In the genomic region with DNA sequence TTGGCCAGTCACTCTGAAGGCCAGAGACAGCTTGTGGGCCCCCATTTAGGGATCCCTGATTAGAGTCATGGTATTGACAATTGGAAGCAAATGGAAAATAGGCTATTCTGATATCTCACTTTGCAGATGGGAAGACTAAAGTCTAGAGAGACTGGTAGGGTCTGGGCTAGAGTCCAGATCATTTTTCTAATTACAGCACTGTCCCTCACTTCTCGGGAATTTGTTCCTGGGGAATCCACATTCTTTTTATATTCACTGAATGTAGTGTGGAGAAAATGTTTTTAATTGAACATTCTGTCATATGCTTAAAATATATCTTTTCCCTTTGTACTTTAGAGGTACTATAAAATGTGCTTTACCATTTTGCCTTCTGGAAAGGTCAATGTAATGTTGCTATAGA, we compare ENCODE assay signal across 1 cellular context.
TF ChIP-seq lines count a peak whose summit lies in the region.

No MANE protein-coding gene starts in this region.

TF ChIP-seq in HepG2, 621 proteins besides CTCF, POLR2A, EP300 and RAD21:
- TF ChIP-seq HES4 (CRISPR knock-in tag; IDR thresholded peaks at IDR 0.05; ENCODE audit: borderline replicate concordance) (no peak), DPF2 (CRISPR knock-in tag; IDR thresholded peaks at IDR 0.05; ENCODE audit: borderline replicate concordance, low read depth) (no peak), NRL (CRISPR knock-in tag; IDR thresholded peaks at IDR 0.05; ENCODE audit: borderline replicate concordance) (no peak), SMC3 (IDR thresholded peaks at IDR 0.05; ENCODE audit: low read length) (no peak), TSC22D2 (CRISPR knock-in tag; IDR thresholded peaks at IDR 0.05; ENCODE audit: borderline replicate concordance) (no peak)
- TF ChIP-seq, protein P1, sequence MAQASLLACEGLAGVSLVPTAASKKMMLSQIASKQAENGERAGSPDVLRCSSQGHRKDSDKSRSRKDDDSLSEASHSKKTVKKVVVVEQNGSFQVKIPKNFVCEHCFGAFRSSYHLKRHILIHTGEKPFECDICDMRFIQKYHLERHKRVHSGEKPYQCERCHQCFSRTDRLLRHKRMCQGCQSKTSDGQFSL (CRISPR knock-in tag; IDR thresholded peaks at IDR 0.05): no peak
- TF ChIP-seq, protein P2, sequence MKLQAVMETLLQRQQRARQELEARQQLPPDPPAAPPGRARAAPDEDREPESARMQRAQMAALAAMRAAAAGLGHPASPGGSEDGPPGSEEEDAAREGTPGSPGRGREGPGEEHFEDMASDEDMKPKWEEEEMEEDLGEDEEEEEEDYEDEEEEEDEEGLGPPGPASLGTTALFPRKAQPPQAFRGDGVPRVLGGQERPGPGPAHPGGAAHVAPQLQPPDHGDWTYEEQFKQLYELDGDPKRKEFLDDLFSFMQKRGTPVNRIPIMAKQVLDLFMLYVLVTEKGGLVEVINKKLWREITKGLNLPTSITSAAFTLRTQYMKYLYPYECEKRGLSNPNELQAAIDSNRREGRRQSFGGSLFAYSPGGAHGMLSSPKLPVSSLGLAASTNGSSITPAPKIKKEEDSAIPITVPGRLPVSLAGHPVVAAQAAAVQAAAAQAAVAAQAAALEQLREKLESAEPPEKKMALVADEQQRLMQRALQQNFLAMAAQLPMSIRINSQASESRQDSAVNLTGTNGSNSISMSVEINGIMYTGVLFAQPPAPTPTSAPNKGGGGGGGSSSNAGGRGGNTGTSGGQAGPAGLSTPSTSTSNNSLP (IDR thresholded peaks at IDR 0.05; ENCODE audit: low read depth, low read length): no peak
- TF ChIP-seq, protein P3, sequence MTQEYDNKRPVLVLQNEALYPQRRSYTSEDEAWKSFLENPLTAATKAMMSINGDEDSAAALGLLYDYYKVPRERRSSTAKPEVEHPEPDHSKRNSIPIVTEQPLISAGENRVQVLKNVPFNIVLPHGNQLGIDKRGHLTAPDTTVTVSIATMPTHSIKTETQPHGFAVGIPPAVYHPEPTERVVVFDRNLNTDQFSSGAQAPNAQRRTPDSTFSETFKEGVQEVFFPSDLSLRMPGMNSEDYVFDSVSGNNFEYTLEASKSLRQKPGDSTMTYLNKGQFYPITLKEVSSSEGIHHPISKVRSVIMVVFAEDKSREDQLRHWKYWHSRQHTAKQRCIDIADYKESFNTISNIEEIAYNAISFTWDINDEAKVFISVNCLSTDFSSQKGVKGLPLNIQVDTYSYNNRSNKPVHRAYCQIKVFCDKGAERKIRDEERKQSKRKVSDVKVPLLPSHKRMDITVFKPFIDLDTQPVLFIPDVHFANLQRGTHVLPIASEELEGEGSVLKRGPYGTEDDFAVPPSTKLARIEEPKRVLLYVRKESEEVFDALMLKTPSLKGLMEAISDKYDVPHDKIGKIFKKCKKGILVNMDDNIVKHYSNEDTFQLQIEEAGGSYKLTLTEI (CRISPR knock-in tag; conservative IDR thresholded peaks at IDR 0.05): no peak
TF ChIP-seq in HepG2: peak in this region for 0.
